8 cellular contexts compared by ENCODE assay signal in genomic region chr10:49762566-49762877, GRCh38. TPM values are rescaled to one million over a fixed set of nuclear protein-coding genes. Genes with fewer than 3 reads are reported as not detected.
DNase-seq lines count a peak whose midpoint lies in the region; ATAC-seq and TF ChIP-seq lines count a peak whose summit lies in the region.

No MANE protein-coding gene starts in this region.

- no peak for TF ChIP-seq RAD21 in neural cell (conservative IDR thresholded peaks at IDR 0.05)

- H3K9me3 ChIP-seq in CD4-positive, CD25-positive, alpha-beta regulatory T cell (ENCODE audit: control insufficient read depth in 2 of 2, low read length in 2 of 2): peaks cover 5 to 6% of the 10 kb centered on the region in 2 experiments
- H3K9me3 ChIP-seq in neural cell (ENCODE audit: low read length): peaks cover 13% of the 10 kb centered on the region

- no peak overlapping the region for H3K27ac Mint-ChIP-seq in CD4-positive, CD25-positive, alpha-beta regulatory T cell

- H3K9ac ChIP-seq in neural cell (ENCODE audit: low read length): peak overlapping the region; percentile 82

- no peaks in the 10 kb centered on the region for H3K36me3 ChIP-seq in CD4-positive, CD25-positive, alpha-beta regulatory T cell (ENCODE audit: control insufficient read depth, insufficient read depth, low read length)
- no peaks in the 10 kb centered on the region for H3K36me3 ChIP-seq in neural cell (ENCODE audit: insufficient read depth, low read length)

- peak overlapping the region; percentile 18 to 41 (median 32) for H3K4me3 Mint-ChIP-seq in CD4-positive, CD25-positive, alpha-beta regulatory T cell

- no peaks in the 10 kb centered on the region for H3K36me3 Mint-ChIP-seq in CD4-positive, CD25-positive, alpha-beta regulatory T cell

- intact Hi-C loops in dorsolateral prefrontal cortex (cut with DNase I): no loop called here

- peaks cover 25% of the 10 kb centered on the region for H3K27me3 Mint-ChIP-seq in CD4-positive, CD25-positive, alpha-beta regulatory T cell

- DNase-seq in CD4-positive, CD25-positive, alpha-beta regulatory T cell: no peak
- DNase-seq in Jurkat, Clone E6-1 (ENCODE audit: low read depth, low spot score): no peak
- no peak for DNase-seq in dorsolateral prefrontal cortex
- DNase-seq in GM03348 (ENCODE audit: low spot score): no peak

- TF ChIP-seq CTCF in dorsolateral prefrontal cortex (IDR thresholded peaks at IDR 0.05 in 54 of 56, conservative IDR thresholded peaks at IDR 0.05 in 2 of 56; ENCODE audit: low read depth in 1 of 56, partially characterized antibody in 56 of 56): no peak
- no peak for TF ChIP-seq CTCF in neural cell (IDR thresholded peaks at IDR 0.05; ENCODE audit: poor library complexity, severe bottlenecking)

- ATAC-seq in CD4-positive, CD25-positive, alpha-beta regulatory T cell (ENCODE audit: low read depth in 2 of 2): no peak
- ATAC-seq in HG03025 (IDR thresholded peaks at IDR 0.05; ENCODE audit: low FRiP score, unreplicated experiment) (no peak), GM21423 (IDR thresholded peaks at IDR 0.05; ENCODE audit: unreplicated experiment) (no peak), HG03469 (IDR thresholded peaks at IDR 0.05; ENCODE audit: unreplicated experiment) (no peak)

- no peak overlapping the region for H3K4me3 ChIP-seq in CD4-positive, CD25-positive, alpha-beta regulatory T cell (ENCODE audit: low read depth, low read length)
- peak overlapping the region; percentile 62 for H3K4me3 ChIP-seq in Jurkat, Clone E6-1 (ENCODE audit: low read length)
- H3K4me3 ChIP-seq in dorsolateral prefrontal cortex: peak overlapping the region; percentile 38 to 83 (median 70)
- H3K4me3 ChIP-seq in neural cell (ENCODE audit: low read length): peak overlapping the region; percentile 92

- H3K27me3 ChIP-seq in CD4-positive, CD25-positive, alpha-beta regulatory T cell (ENCODE audit: control insufficient read depth, insufficient read depth, low read length): peaks cover 4% of the 10 kb centered on the region
- H3K27me3 ChIP-seq in dorsolateral prefrontal cortex (peaks cover 0 to 29% (median under 1%) of the 10 kb centered on the region in 45 donors), neural cell (ENCODE audit: insufficient read depth, low read depth, low read length) (peaks cover 27% of the 10 kb centered on the region)

- no peak overlapping the region for H3K27ac ChIP-seq in CD4-positive, CD25-positive, alpha-beta regulatory T cell (ENCODE audit: insufficient read depth, low read length, poor library complexity, severe bottlenecking)
- H3K27ac ChIP-seq in dorsolateral prefrontal cortex (peak overlapping the region in 13 of 59 donors; percentile 14 to 81 (median 66)), neural cell (ENCODE audit: low read length) (no peak overlapping the region)

- H3K4me1 Mint-ChIP-seq in CD4-positive, CD25-positive, alpha-beta regulatory T cell: peaks cover 0 to 8% (median 3%) of the 10 kb centered on the region in 4 donors

- no peaks in the 10 kb centered on the region for H4K20me1 ChIP-seq in neural cell (ENCODE audit: insufficient read depth)

- no peaks in the 10 kb centered on the region for H3K9me2 ChIP-seq in neural cell (ENCODE audit: insufficient read depth, low read length)

- no peak overlapping the region for H3K4me2 ChIP-seq in neural cell (ENCODE audit: low read length)

- H3K9me3 Mint-ChIP-seq in CD4-positive, CD25-positive, alpha-beta regulatory T cell: peaks cover 0 to 8% (median 5%) of the 10 kb centered on the region in 7 donors

- no peak for TF ChIP-seq EP300 in neural cell (conservative IDR thresholded peaks at IDR 0.05; ENCODE audit: poor library complexity, severe bottlenecking)

- no peaks in the 10 kb centered on the region for H3F3A ChIP-seq in neural cell (ENCODE audit: insufficient read depth, low read length, poor library complexity, severe bottlenecking)

- peak overlapping the region; percentile 46 for H2AFZ ChIP-seq in neural cell (ENCODE audit: low read depth, low read length)

- H3K79me2 ChIP-seq in neural cell (replicated peaks; ENCODE audit: insufficient read depth, low read length): no peaks in the 10 kb centered on the region

- peaks cover 7% of the 10 kb centered on the region for H3K4me1 ChIP-seq in CD4-positive, CD25-positive, alpha-beta regulatory T cell (ENCODE audit: control insufficient read depth, insufficient read depth, low read length, poor library complexity, severe bottlenecking)

TF ChIP-seq in neural cell, 6 proteins besides CTCF, POLR2A, EP300 and RAD21:
- TF ChIP-seq MXI1 (conservative IDR thresholded peaks at IDR 0.05; ENCODE audit: poor library complexity, severe bottlenecking) (no peak), POLR2AphosphoS5 (IDR thresholded peaks at IDR 0.05) (no peak), SMC3 (conservative IDR thresholded peaks at IDR 0.05; ENCODE audit: poor library complexity) (no peak), EZH2 (IDR thresholded peaks at IDR 0.05; ENCODE audit: borderline replicate concordance, insufficient read depth, low read length, poor library complexity, severe bottlenecking) (no peak), TAF1 (IDR thresholded peaks at IDR 0.05; ENCODE audit: low read depth) (no peak)
- TF ChIP-seq, protein P1, sequence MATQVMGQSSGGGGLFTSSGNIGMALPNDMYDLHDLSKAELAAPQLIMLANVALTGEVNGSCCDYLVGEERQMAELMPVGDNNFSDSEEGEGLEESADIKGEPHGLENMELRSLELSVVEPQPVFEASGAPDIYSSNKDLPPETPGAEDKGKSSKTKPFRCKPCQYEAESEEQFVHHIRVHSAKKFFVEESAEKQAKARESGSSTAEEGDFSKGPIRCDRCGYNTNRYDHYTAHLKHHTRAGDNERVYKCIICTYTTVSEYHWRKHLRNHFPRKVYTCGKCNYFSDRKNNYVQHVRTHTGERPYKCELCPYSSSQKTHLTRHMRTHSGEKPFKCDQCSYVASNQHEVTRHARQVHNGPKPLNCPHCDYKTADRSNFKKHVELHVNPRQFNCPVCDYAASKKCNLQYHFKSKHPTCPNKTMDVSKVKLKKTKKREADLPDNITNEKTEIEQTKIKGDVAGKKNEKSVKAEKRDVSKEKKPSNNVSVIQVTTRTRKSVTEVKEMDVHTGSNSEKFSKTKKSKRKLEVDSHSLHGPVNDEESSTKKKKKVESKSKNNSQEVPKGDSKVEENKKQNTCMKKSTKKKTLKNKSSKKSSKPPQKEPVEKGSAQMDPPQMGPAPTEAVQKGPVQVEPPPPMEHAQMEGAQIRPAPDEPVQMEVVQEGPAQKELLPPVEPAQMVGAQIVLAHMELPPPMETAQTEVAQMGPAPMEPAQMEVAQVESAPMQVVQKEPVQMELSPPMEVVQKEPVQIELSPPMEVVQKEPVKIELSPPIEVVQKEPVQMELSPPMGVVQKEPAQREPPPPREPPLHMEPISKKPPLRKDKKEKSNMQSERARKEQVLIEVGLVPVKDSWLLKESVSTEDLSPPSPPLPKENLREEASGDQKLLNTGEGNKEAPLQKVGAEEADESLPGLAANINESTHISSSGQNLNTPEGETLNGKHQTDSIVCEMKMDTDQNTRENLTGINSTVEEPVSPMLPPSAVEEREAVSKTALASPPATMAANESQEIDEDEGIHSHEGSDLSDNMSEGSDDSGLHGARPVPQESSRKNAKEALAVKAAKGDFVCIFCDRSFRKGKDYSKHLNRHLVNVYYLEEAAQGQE (IDR thresholded peaks at IDR 0.05; ENCODE audit: borderline replicate concordance): no peak

RNA-seq across cellular contexts. Expression of gene OGDHL, which starts 0.4 kb away (rescaled TPM):
- total RNA-seq in CD4-positive, CD25-positive, alpha-beta regulatory T cell: not detected
- not detected for polyA plus RNA-seq in CD4-positive, CD25-positive, alpha-beta regulatory T cell
- 9.8 TPM for polyA plus RNA-seq in Jurkat, Clone E6-1 (2012; ENCODE audit: insufficient read depth, insufficient read length)
- total RNA-seq in dorsolateral prefrontal cortex: 100 to 1,000 TPM in 37 of 120 experiments, 10 to 100 TPM in 83; 33.8 to 121 (median 91.9) TPM
- 40.7 and 46.7 TPM in 2 replicates for polyA plus RNA-seq in neural cell
- polyA minus RNA-seq in neural cell: 15.5 and 18.5 TPM in 2 replicates

Comparison
In these comparisons a context has a peak if more than half of its experiments do, and no peak if none do; other contexts are left out.
1. RNA of gene OGDHL, which starts 0.4 kb away (total RNA-seq): 33.8 to 121 TPM in dorsolateral prefrontal cortex; not detected in CD4-positive, CD25-positive, alpha-beta regulatory T cell (single experiment); every median in the first group is over 10 times any median in the second.